In genomic region chr15:29638781-29639180, GRCh38 we compare ENCODE assay signal across 24 cellular contexts.
DNase-seq lines count a peak whose midpoint lies in the region; ATAC-seq and TF ChIP-seq lines count a peak whose summit lies in the region.
"Had no signal": no experiment of that assay in that cellular context is flagged by ENCODE, and none has a peak within 500 bp of the region (broad histone marks: within the 10 kb centered on the region; RNA-seq: fewer than 3 reads in every experiment).

No MANE protein-coding gene starts in this region.

- H3K27me3 ChIP-seq in RWPE2 (ENCODE audit: insufficient read depth, poor library complexity, severe bottlenecking) (no peaks in the 10 kb centered on the region), colonic mucosa (no peaks in the 10 kb centered on the region)
- H3K27me3 ChIP-seq: BLaER1 treated with 17β-estradiol and CSF1 and Interleukin-3, amounts not matched to agents 10 nM and 100 nM; upper lobe of right lung had no signal

- TF ChIP-seq CTCF in RWPE2 (IDR thresholded peaks at IDR 0.05; ENCODE audit: poor library complexity, severe bottlenecking), result no peak
- no peak for TF ChIP-seq CTCF in epithelial cell of proximal tubule (conservative IDR thresholded peaks at IDR 0.05; ENCODE audit: low read depth, low read length)
- TF ChIP-seq CTCF in colonic mucosa (IDR thresholded peaks at IDR 0.05), result no peak

- peak; percentile 17 for DNase-seq in EL
- DNase-seq in RWPE2 (ENCODE audit: low spot score), result no peak
- DNase-seq in epithelial cell of proximal tubule (ENCODE audit: low read depth), result peak; percentile 41
- peak; percentile 76 for DNase-seq in renal cortical epithelial cell (ENCODE audit: low read depth)
- DNase-seq in activated T-cell treated with anti-CD3 and anti-CD28 coated beads, Interleukin-2, amount 50 U/mL, for 1 hour, result no peak
- no peak for DNase-seq in colonic mucosa
- DNase-seq in stimulated activated CD4-positive, alpha-beta T cell treated with anti-CD3 and anti-CD28 coated beads, Interleukin-1b, Interleukin-23, amount 100 ng/mL, for 48 hours, result no peak
- DNase-seq: activated CD8-positive, alpha-beta T cell treated with anti-CD3 and anti-CD28 coated beads, Interleukin-2, amount 10 ng/mL, durations not matched to agents 7 days and 5 days; activated effector memory CD4-positive, alpha-beta T cell treated with anti-CD3 and anti-CD28 coated beads, Interleukin-2, amount 50 U/mL, for 16 hours; activated T-cell treated with anti-CD3 and anti-CD28 coated beads for 4 hours; HCEC 1CT; kidney; NCI-H2081 treated with DMSO at 0.1 percent for 48 hours; NCI-H446; NCI-H82; stimulated activated CD4-positive, alpha-beta T cell treated with anti-CD3 and anti-CD28 coated beads, Interleukin-2, amount 100 ng/mL, for 24 hours; substantia nigra; T1000; upper lobe of right lung had no signal

- ATAC-seq in RWPE2 (ENCODE audit: low read depth) (peak; percentile 60; the same call in 2 of the 3 replicates), HG02885 (IDR thresholded peaks at IDR 0.05; ENCODE audit: poor library complexity, unreplicated experiment) (no peak)
- ATAC-seq: activated CD4-positive, CD25-positive, alpha-beta regulatory T cell treated with anti-CD3 and anti-CD28 coated beads, Interleukin-2, amount 50 U/mL, for 24 hours; activated CD8-positive, alpha-beta T cell treated with anti-CD3 and anti-CD28 coated beads, Interleukin-2, amount 10 ng/mL, durations not matched to agents 7 days and 5 days; Right ventricle myocardium inferior; upper lobe of right lung had no signal

- intact Hi-C loops in colonic mucosa (cut with DNase I), result no loop called here

- no peaks in the 10 kb centered on the region for H3K9me3 ChIP-seq in RWPE2 (ENCODE audit: severe bottlenecking)
- no peaks in the 10 kb centered on the region for H3K9me3 ChIP-seq in colonic mucosa
- H3K9me3 ChIP-seq: BLaER1 treated with 17β-estradiol and CSF1 and Interleukin-3, amounts not matched to agents 10 nM and 100 nM; upper lobe of right lung had no signal

- no peaks in the 10 kb centered on the region for H3K36me3 ChIP-seq in RWPE2 (ENCODE audit: low read depth)
- H3K36me3 ChIP-seq in colonic mucosa, result no peaks in the 10 kb centered on the region
- H3K36me3 ChIP-seq: BLaER1 treated with 17β-estradiol and CSF1 and Interleukin-3, amounts not matched to agents 10 nM and 100 nM; upper lobe of right lung had no signal

- H3K4me3 ChIP-seq in RWPE2 (ENCODE audit: severe bottlenecking) (no peak overlapping the region), epithelial cell of proximal tubule (ENCODE audit: low read depth, low read length) (no peak overlapping the region), colonic mucosa (no peak overlapping the region)
- H3K4me3 ChIP-seq: BLaER1 treated with 17β-estradiol and CSF1 and Interleukin-3, amounts not matched to agents 10 nM and 100 nM; coronary artery; upper lobe of right lung had no signal

- no peak overlapping the region for H3K9ac ChIP-seq in colonic mucosa (ENCODE audit: low read depth in 2 of 2, low read length in 2 of 2)
- H3K9ac ChIP-seq: BLaER1 treated with 17β-estradiol and CSF1 and Interleukin-3, amounts not matched to agents 10 nM and 100 nM had no signal

- H3K4me1 ChIP-seq in RWPE2 (ENCODE audit: insufficient read depth, poor library complexity, severe bottlenecking) (no peaks in the 10 kb centered on the region), colonic mucosa (no peaks in the 10 kb centered on the region)
- H3K4me1 ChIP-seq: upper lobe of right lung had no signal

- H3K27ac ChIP-seq in RWPE2 (ENCODE audit: poor library complexity, severe bottlenecking), result no peak overlapping the region
- H3K27ac ChIP-seq in colonic mucosa, result no peak overlapping the region
- H3K27ac ChIP-seq: BLaER1 treated with 17β-estradiol and CSF1 and Interleukin-3, amounts not matched to agents 10 nM and 100 nM; coronary artery; upper lobe of right lung had no signal

Comparison
In these comparisons a context has a peak if more than half of its experiments do, and no peak if none do; other contexts are left out.
1. DNase-seq: peak in EL (single experiment), epithelial cell of proximal tubule (single experiment) and renal cortical epithelial cell (single experiment); none in RWPE2 (single experiment), activated T-cell treated with anti-CD3 and anti-CD28 coated beads, Interleukin-2, amount 50 U/mL, for 1 hour (single experiment), colonic mucosa (single experiment) and stimulated activated CD4-positive, alpha-beta T cell treated with anti-CD3 and anti-CD28 coated beads, Interleukin-1b, Interleukin-23, amount 100 ng/mL, for 48 hours (single experiment).